Comparison of ENCODE assay signal across 21 cellular contexts in genomic region chr1:71019248-71019647, GRCh38. TPM values are rescaled to one million over a fixed set of nuclear protein-coding genes. Genes with fewer than 3 reads are reported as not detected.
DNase-seq lines count a peak whose midpoint lies in the region; ATAC-seq and TF ChIP-seq lines count a peak whose summit lies in the region.
"Had no signal": no experiment of that assay in that cellular context is flagged by ENCODE, and none has a peak within 500 bp of the region (broad histone marks: within the 10 kb centered on the region; RNA-seq: fewer than 3 reads in every experiment).

No MANE protein-coding gene starts in this region.

- H3K4me1 ChIP-seq in SK-N-SH (ENCODE audit: control insufficient read depth in 1 of 2, insufficient read depth in 2 of 2, low read depth in 1 of 2, low read length in 1 of 2): peaks cover 0 to 20% of the 10 kb centered on the region in 2 experiments; a peak in 2 of 4 replicates
- H3K4me1 ChIP-seq in right cardiac atrium (ENCODE audit: control insufficient read depth, insufficient read depth, low read length): peaks cover 2% of the 10 kb centered on the region
- peaks cover 0 to 28% (median 7%) of the 10 kb centered on the region in 5 donors for H3K4me1 ChIP-seq in subcutaneous abdominal adipose tissue (ENCODE audit: control insufficient read depth in 5 of 5, insufficient read depth in 5 of 5, low read length in 5 of 5)
- H3K4me1 ChIP-seq: A549 had no signal

- H3K27ac Mint-ChIP-seq in activated CD4-positive, alpha-beta memory T cell treated with anti-CD3 and anti-CD28 coated beads, Interleukin-2, amount 10 ng/mL, durations not matched to agents 7 days and 5 days: no peak overlapping the region

- H3K27me3 ChIP-seq in SK-N-SH (ENCODE audit: insufficient read depth) (no peaks in the 10 kb centered on the region), right cardiac atrium (ENCODE audit: control insufficient read depth, insufficient read depth) (no peaks in the 10 kb centered on the region), subcutaneous abdominal adipose tissue (ENCODE audit: control insufficient read depth in 5 of 5, insufficient read depth in 4 of 5, low read length in 5 of 5) (no peaks in the 10 kb centered on the region)

- intact Hi-C loops in right cardiac atrium (cut with DNase I): no loop called here

- CTCF ChIA-PET in SK-N-SH (lab: Yijun Ruan, JAX): interaction anchor here (0.9 to 1.9 kb wide), 5 partner anchors 13 to 30 kb away, joined by 3 to 7 read pairs (median 4); partner anchors contain the start of gene PTGER3
- CTCF ChIA-PET in activated CD4-positive, alpha-beta memory T cell treated with anti-CD3 and anti-CD28 coated beads, Interleukin-2, amount 10 ng/mL, durations not matched to agents 7 days and 5 days (lab: Charles Lee): no interaction called here

- WGBS in SK-N-SH (ENCODE audit: low lambda C conversion rate): 42% methylated on average over 5 of the region's 5 CpGs
- WGBS in right cardiac atrium: 15% methylated on average over 5 of the region's 5 CpGs

- H3K9me2 ChIP-seq in SK-N-SH: no peaks in the 10 kb centered on the region

- DNase-seq in NCI-H82 (lab: John Stamatoyannopoulos, UW): peak; percentile 50
- no peak for DNase-seq in NCI-H82 treated with DMSO at 0.1 percent for 48 hours (lab: John Stamatoyannopoulos, UW; ENCODE audit: unreplicated experiment)
- peak; percentile 68 for DNase-seq in SK-N-SH
- DNase-seq in right cardiac atrium: no peak
- no peak for DNase-seq in NK-92 treated with Interleukin-12 subunit alpha and Interleukin-12 subunit beta, amount 100 ng/mL, for 24 hours (lab: John Stamatoyannopoulos, UW)
- DNase-seq in NAMALWA (ENCODE audit: low spot score): no peak
- no peak for DNase-seq in activated CD4-positive, alpha-beta memory T cell treated with anti-CD3 and anti-CD28 coated beads, Interleukin-2, amount 10 ng/mL, durations not matched to agents 7 days and 5 days
- DNase-seq: activated CD4-positive, CD25-positive, alpha-beta regulatory T cell; activated naive CD4-positive, alpha-beta T cell treated with Interleukin-2 at 50 U/mL for 16 hours; cerebellar nuclear complex; mesenchymal stem cell; MV-4-11; NCI-H187 treated with DMSO at 0.1 percent for 48 hours; PC-9; SHP77; stimulated activated CD4-positive, alpha-beta T cell treated with anti-CD3 and anti-CD28 coated beads, Interleukin-1b, Interleukin-23, amount 100 ng/mL, for 48 hours had no signal

- no peaks in the 10 kb centered on the region for H3K4me1 Mint-ChIP-seq in activated CD4-positive, alpha-beta memory T cell treated with anti-CD3 and anti-CD28 coated beads, Interleukin-2, amount 10 ng/mL, durations not matched to agents 7 days and 5 days

- H3K27me3 Mint-ChIP-seq in activated CD4-positive, alpha-beta memory T cell treated with anti-CD3 and anti-CD28 coated beads, Interleukin-2, amount 10 ng/mL, durations not matched to agents 7 days and 5 days: peaks cover 4% of the 10 kb centered on the region

- H2AFZ ChIP-seq in SK-N-SH (ENCODE audit: low read depth): no peak overlapping the region
- H2AFZ ChIP-seq: PC-9 had no signal

- TF ChIP-seq EP300 in SK-N-SH (IDR thresholded peaks at IDR 0.05; ENCODE audit: borderline replicate concordance in 1 of 2, low read depth in 1 of 2, low read length in 1 of 2): peak in 1 of 2 experiments; percentile 69; a peak in 1 of 4 replicates

- POLR2A ChIA-PET in SK-N-SH (lab: Yijun Ruan, JAX): interaction anchor here (0.6 to 1.0 kb wide), 2 partner anchors 9 to 27 kb away, joined by 3 read pairs; no protein-coding TSS in a partner anchor
- POLR2A ChIA-PET in activated CD4-positive, alpha-beta memory T cell treated with anti-CD3 and anti-CD28 coated beads, Interleukin-2, amount 10 ng/mL, durations not matched to agents 7 days and 5 days (lab: Charles Lee): no interaction called here

- H3K9me3 Mint-ChIP-seq in activated CD4-positive, alpha-beta memory T cell treated with anti-CD3 and anti-CD28 coated beads, Interleukin-2, amount 10 ng/mL, durations not matched to agents 7 days and 5 days: no peaks in the 10 kb centered on the region

- no peak overlapping the region for H3K4me3 ChIP-seq in SK-N-SH (ENCODE audit: low read depth in 2 of 2, low read length in 1 of 2)
- no peak overlapping the region for H3K4me3 ChIP-seq in right cardiac atrium (ENCODE audit: low read length)
- H3K4me3 ChIP-seq in subcutaneous abdominal adipose tissue (ENCODE audit: low read depth in 1 of 5, low read length in 5 of 5): no peak overlapping the region
- H3K4me3 ChIP-seq: A549, dorsolateral prefrontal cortex, PC-9, smooth muscle cell had no signal

- H3K4me2 ChIP-seq in SK-N-SH: no peak overlapping the region
- H3K4me2 ChIP-seq: A549, PC-9, smooth muscle cell had no signal

- H3K36me3 ChIP-seq in SK-N-SH (replicated peaks in 1 of 2; ENCODE audit: control insufficient read depth in 1 of 2, insufficient read depth in 2 of 2, low read length in 1 of 2) (no peaks in the 10 kb centered on the region), subcutaneous abdominal adipose tissue (ENCODE audit: control insufficient read depth in 5 of 5, insufficient read depth in 5 of 5, low read length in 5 of 5) (no peaks in the 10 kb centered on the region)

- TF ChIP-seq RAD21 in SK-N-SH (IDR thresholded peaks at IDR 0.05; ENCODE audit: low read length): peak; percentile 27

- no peaks in the 10 kb centered on the region for H4K20me1 ChIP-seq in SK-N-SH (ENCODE audit: insufficient read depth)

- H3K27ac ChIP-seq in SK-N-SH (ENCODE audit: low read depth in 2 of 2, low read length in 1 of 2) (peak overlapping the region in 1 of 2 experiments; percentile 74; a peak in 1 of 4 replicates), right cardiac atrium (ENCODE audit: low read length) (no peak overlapping the region), subcutaneous abdominal adipose tissue (ENCODE audit: low read depth, low read length) (peak overlapping the region; percentile 85)
- H3K27ac ChIP-seq: A549, PC-9 had no signal

- H3K9ac ChIP-seq in SK-N-SH: no peak overlapping the region
- peak overlapping the region in 2 of 5 donors; percentile 38 to 53 for H3K9ac ChIP-seq in subcutaneous abdominal adipose tissue (ENCODE audit: low read length in 5 of 5)

- no peak for TF ChIP-seq CTCF in SK-N-SH (IDR thresholded peaks at IDR 0.05)

- peak; percentile 31 to 86 for ATAC-seq in right cardiac atrium
- ATAC-seq: A549 had no signal

- no peak overlapping the region for H3K4me3 Mint-ChIP-seq in activated CD4-positive, alpha-beta memory T cell treated with anti-CD3 and anti-CD28 coated beads, Interleukin-2, amount 10 ng/mL, durations not matched to agents 7 days and 5 days

- H3K9me3 ChIP-seq in SK-N-SH (no peaks in the 10 kb centered on the region), right cardiac atrium (ENCODE audit: control insufficient read depth, low read length) (no peaks in the 10 kb centered on the region), subcutaneous abdominal adipose tissue (ENCODE audit: control insufficient read depth in 5 of 5, low read length in 5 of 5) (no peaks in the 10 kb centered on the region)
- H3K9me3 ChIP-seq: A549 had no signal

- H3F3A ChIP-seq in SK-N-SH (replicated peaks; ENCODE audit: insufficient read depth): no peaks in the 10 kb centered on the region

- no peaks in the 10 kb centered on the region for H3K79me2 ChIP-seq in SK-N-SH (ENCODE audit: insufficient read depth)

- H3K36me3 Mint-ChIP-seq in activated CD4-positive, alpha-beta memory T cell treated with anti-CD3 and anti-CD28 coated beads, Interleukin-2, amount 10 ng/mL, durations not matched to agents 7 days and 5 days (ENCODE audit: low read depth): no peaks in the 10 kb centered on the region

TF ChIP-seq in SK-N-SH, 30 proteins besides CTCF, POLR2A, EP300 and RAD21 (continues in another document):
- peak; percentile 77 for TF ChIP-seq RCOR1 (IDR thresholded peaks at IDR 0.05; ENCODE audit: low read length)
- peak; percentile 62; the same call in 1 of the 2 replicates for TF ChIP-seq FOXJ3 (CRISPR knock-in tag; IDR thresholded peaks at IDR 0.05)
- no peak for TF ChIP-seq USF2 (IDR thresholded peaks at IDR 0.05; ENCODE audit: borderline replicate concordance, low read depth, low read length)
- TF ChIP-seq SIN3A (IDR thresholded peaks at IDR 0.05; ENCODE audit: borderline replicate concordance, low read depth, low read length): no peak
- no peak for TF ChIP-seq SMC3 (IDR thresholded peaks at IDR 0.05; ENCODE audit: low read depth, low read length)
- peak; percentile 87 for TF ChIP-seq MXI1 (IDR thresholded peaks at IDR 0.05; ENCODE audit: low read depth, low read length)
- no peak for TF ChIP-seq PBX3 (IDR thresholded peaks at IDR 0.05)
- peak; percentile 83; the same call in 1 of the 2 replicates for TF ChIP-seq GATA2 (CRISPR knock-in tag; IDR thresholded peaks at IDR 0.05)
- no peak for TF ChIP-seq TCF12 (IDR thresholded peaks at IDR 0.05)
- no peak for TF ChIP-seq TAF1 (IDR thresholded peaks at IDR 0.05; ENCODE audit: borderline replicate concordance, low read depth, low read length)
- peak; percentile 21 for TF ChIP-seq CHD2 (IDR thresholded peaks at IDR 0.05; ENCODE audit: low read length, partially characterized antibody)
- TF ChIP-seq RFX5 (IDR thresholded peaks at IDR 0.05; ENCODE audit: low read length): no peak

RNA-seq across cellular contexts. Expression of gene PTGER3, which starts 28.4 kb away (rescaled TPM):
- 1.3 and 1.9 TPM in 2 replicates for polyA plus RNA-seq in SK-N-SH (2012; rRNA removed)
- polyA plus RNA-seq in SK-N-SH (2012; cell fraction: cytosol; rRNA removed): 1.4 and 2.1 TPM in 2 replicates
- polyA plus RNA-seq in SK-N-SH (2012; cell fraction: nucleus; rRNA removed): 1.4 and 2.0 TPM in 2 replicates
- 1 to 10 TPM in 3 of 4 donors, under 1 TPM in 1; 0.45 to 3.8 (median 1.5) TPM for total RNA-seq in right cardiac atrium
- 1.3 TPM for polyA plus RNA-seq in right cardiac atrium
- total RNA-seq in activated CD4-positive, alpha-beta memory T cell treated with anti-CD3 and anti-CD28 coated beads, Interleukin-2, amount 10 ng/mL, durations not matched to agents 7 days and 5 days: under 1 TPM in 1 of 2 experiments, not detected in 1; 0.13 TPM
- total RNA-seq: LHCN-M2 had no signal
- polyA plus RNA-seq: A549 had no signal

Comparison
In these comparisons a context has a peak if more than half of its experiments do, and no peak if none do; other contexts are left out.
1. DNase-seq: peak in NCI-H82 (single experiment) and SK-N-SH (single experiment); none in NCI-H82 treated with DMSO at 0.1 percent for 48 hours (single experiment), right cardiac atrium (0 of 3), NK-92 treated with Interleukin-12 subunit alpha and Interleukin-12 subunit beta, amount 100 ng/mL, for 24 hours (single experiment), NAMALWA (single experiment) and activated CD4-positive, alpha-beta memory T cell treated with anti-CD3 and anti-CD28 coated beads, Interleukin-2, amount 10 ng/mL, durations not matched to agents 7 days and 5 days (single experiment).